ENCODE assay signal across 12 cellular contexts in the genomic region with DNA sequence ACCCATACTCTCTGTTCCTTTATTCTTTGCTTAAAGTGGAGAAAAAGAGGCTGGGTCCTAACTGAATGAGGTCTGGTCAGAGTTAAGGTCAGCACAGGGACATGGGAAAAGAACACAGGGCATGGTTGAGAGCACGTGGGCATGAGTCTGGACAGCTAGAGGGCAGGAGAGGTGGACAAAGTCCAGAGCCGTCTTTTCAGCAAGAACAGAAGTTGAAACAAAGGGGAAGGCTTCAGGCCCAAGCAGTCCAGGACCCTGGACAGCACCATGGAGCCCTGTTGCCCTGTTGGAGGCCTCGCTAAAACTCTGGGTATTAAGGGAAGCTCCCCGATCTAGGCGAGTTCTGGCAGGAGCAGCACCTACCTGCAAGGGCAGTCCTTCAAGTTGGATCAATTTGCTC. TPM values are rescaled to one million over a fixed set of nuclear protein-coding genes. Genes with fewer than 3 reads are reported as not detected.
DNase-seq lines count a peak whose midpoint lies in the region; ATAC-seq and TF ChIP-seq lines count a peak whose summit lies in the region.
"Had no signal": no experiment of that assay in that cellular context is flagged by ENCODE, and none has a peak within 500 bp of the region (broad histone marks: within the 10 kb centered on the region; RNA-seq: fewer than 3 reads in every experiment).

No MANE protein-coding gene starts in this region.

- no peak overlapping the region for H3K9ac ChIP-seq in NT2/D1 (ENCODE audit: insufficient read length, low read depth)
- H3K9ac ChIP-seq: KMS-11 had no signal

- H3K9me3 ChIP-seq in NT2/D1 (ENCODE audit: insufficient read depth, low read length) (no peaks in the 10 kb centered on the region), mucosa of descending colon (no peaks in the 10 kb centered on the region), esophagus squamous epithelium (no peaks in the 10 kb centered on the region)
- H3K9me3 ChIP-seq: SJSA1 had no signal

- DNase-seq in GM20000 (ENCODE audit: low spot score) (peak; percentile 44), NT2/D1 (ENCODE audit: low read depth, low spot score) (peak; percentile 28), epithelial cell of esophagus (ENCODE audit: low read depth) (peak; percentile 69), mucosa of descending colon (peak in 1 of 3 donors; percentile 12), NCI-H2081 (lab: John Stamatoyannopoulos, UW) (no peak), esophagus squamous epithelium (lab: John Stamatoyannopoulos, UW) (no peak), occipital lobe (lab: John Stamatoyannopoulos, UW) (no peak)
- DNase-seq: activated gamma-delta T cell treated with Interleukin-2 at 50 U/mL for 16 hours, hippocampal formation had no signal

- H3K4me1 ChIP-seq in NT2/D1 (ENCODE audit: insufficient read depth, insufficient read length) (no peaks in the 10 kb centered on the region), mucosa of descending colon (ENCODE audit: low read depth) (no peaks in the 10 kb centered on the region), esophagus squamous epithelium (no peaks in the 10 kb centered on the region)
- H3K4me1 ChIP-seq: SJSA1 had no signal

- no peak for TF ChIP-seq POLR2A in esophagus squamous epithelium (IDR thresholded peaks at IDR 0.05)

- H3K4me3 ChIP-seq in NT2/D1 (ENCODE audit: insufficient read length, low read depth) = no peak overlapping the region
- H3K4me3 ChIP-seq in epithelial cell of esophagus (ENCODE audit: low read length) = no peak overlapping the region
- H3K4me3 ChIP-seq in mucosa of descending colon = no peak overlapping the region
- H3K4me3 ChIP-seq in esophagus squamous epithelium = no peak overlapping the region
- H3K4me3 ChIP-seq: SJSA1 had no signal

- WGBS in esophagus squamous epithelium, 2 donors = 43 to 50% methylated on average over 5 of the region's 5 CpGs

- H3K36me3 ChIP-seq in NT2/D1 (ENCODE audit: insufficient read depth, insufficient read length, low read length) = peaks cover 61% of the 10 kb centered on the region
- no peaks in the 10 kb centered on the region for H3K36me3 ChIP-seq in mucosa of descending colon (ENCODE audit: low read depth)
- H3K36me3 ChIP-seq in esophagus squamous epithelium = peaks cover 0 to 70% (median 15%) of the 10 kb centered on the region in 3 donors
- H3K36me3 ChIP-seq: SJSA1 had no signal

- peak; percentile 19 for ATAC-seq in mucosa of descending colon
- ATAC-seq in HG02588 (IDR thresholded peaks at IDR 0.05; ENCODE audit: unreplicated experiment) = no peak

- no peak overlapping the region for H3K27ac ChIP-seq in esophagus squamous epithelium
- H3K27ac ChIP-seq: KMS-11, SJSA1 had no signal

- TF ChIP-seq CTCF in GM20000 (IDR thresholded peaks at IDR 0.05; ENCODE audit: extremely low read depth, missing control alignments) (no peak), epithelial cell of esophagus (IDR thresholded peaks at IDR 0.05; ENCODE audit: insufficient read depth, low read depth, low read length, missing control alignments) (no peak), mucosa of descending colon (IDR thresholded peaks at IDR 0.05) (no peak), esophagus squamous epithelium (IDR thresholded peaks at IDR 0.05) (no peak)

- intact Hi-C loops in mucosa of descending colon (cut with DNase I, micrococcal nuclease) = no loop called here
- intact Hi-C loops in esophagus squamous epithelium (cut with DNase I) = no loop called here

- H3K27me3 ChIP-seq in NT2/D1 (ENCODE audit: insufficient read depth, insufficient read length) (no peaks in the 10 kb centered on the region), esophagus squamous epithelium (no peaks in the 10 kb centered on the region)
- H3K27me3 ChIP-seq: SJSA1 had no signal

RNA-seq across cellular contexts. Expression of a gene that starts 50.7 kb away (rescaled TPM):
- total RNA-seq in mucosa of descending colon (10 to 100 TPM in 2 of 3 donors, 1 to 10 TPM in 1; 9.7 to 27.7 (median 16.3) TPM), esophagus squamous epithelium (1 to 10 TPM; 2.4 to 5.0 (median 2.5) TPM), occipital lobe (7.3 TPM)

RNA-seq across cellular contexts. Expression of a gene that starts 56.4 kb away (rescaled TPM):
- total RNA-seq in mucosa of descending colon (1 to 10 TPM; 4.3 to 9.6 (median 7.8) TPM), esophagus squamous epithelium (1 to 10 TPM; 1.1 to 4.0 (median 2.4) TPM), occipital lobe (42.6 TPM)

Comparison
In these comparisons a context has a peak if more than half of its experiments do, and no peak if none do; other contexts are left out.
1. DNase-seq: peak in GM20000 (single experiment), NT2/D1 (single experiment) and epithelial cell of esophagus (single experiment); none in NCI-H2081 (0 of 2), esophagus squamous epithelium (single experiment) and occipital lobe (single experiment).